9 cellular contexts compared by ENCODE assay signal in the genomic region with DNA sequence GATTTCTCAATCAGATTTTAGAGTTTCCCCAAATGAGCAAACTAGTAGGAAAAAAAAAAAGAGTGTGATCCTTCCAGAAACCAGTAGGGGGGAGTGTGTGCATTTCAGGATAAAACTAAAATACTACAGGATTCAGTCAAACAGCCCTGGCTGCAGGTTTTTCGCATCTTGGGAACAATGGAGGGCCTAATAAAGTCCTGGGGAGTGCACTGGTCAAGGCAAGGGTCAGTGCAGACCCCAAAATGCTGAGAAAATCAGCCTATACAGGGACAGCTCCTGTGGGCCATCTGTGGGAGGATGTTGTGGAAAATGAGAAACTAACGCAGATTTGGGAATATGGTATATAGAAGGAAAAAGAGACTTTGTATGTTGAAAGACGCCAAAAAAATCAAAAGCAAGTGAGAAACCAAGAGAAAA. TPM values are rescaled to one million over a fixed set of nuclear protein-coding genes. Genes with fewer than 3 reads are reported as not detected.
DNase-seq lines count a peak whose midpoint lies in the region; ATAC-seq and TF ChIP-seq lines count a peak whose summit lies in the region.
"Had no signal": no experiment of that assay in that cellular context is flagged by ENCODE, and none has a peak within 500 bp of the region (broad histone marks: within the 10 kb centered on the region; RNA-seq: fewer than 3 reads in every experiment).

No MANE protein-coding gene starts in this region.

- no peak for TF ChIP-seq POLR2A in esophagus squamous epithelium (IDR thresholded peaks at IDR 0.05)
- no peak for TF ChIP-seq POLR2A in vagina (IDR thresholded peaks at IDR 0.05)

- no peak overlapping the region for H3K4me3 ChIP-seq in PC-3 (ENCODE audit: low read length)
- H3K4me3 ChIP-seq in esophagus squamous epithelium = no peak overlapping the region
- no peak overlapping the region for H3K4me3 ChIP-seq in retinal pigment epithelial cell (ENCODE audit: low read length)
- no peak overlapping the region for H3K4me3 ChIP-seq in vagina
- H3K4me3 ChIP-seq: lung had no signal

- peak; percentile 65 for DNase-seq in HEK293T (ENCODE audit: extremely low spot score)
- DNase-seq in PC-3 = peak; percentile 60
- DNase-seq in esophagus squamous epithelium (lab: John Stamatoyannopoulos, UW) = no peak
- no peak for DNase-seq in retinal pigment epithelial cell (ENCODE audit: low read depth)
- DNase-seq in vagina (ENCODE audit: extremely low spot score in 2 of 2) = no peak

- H3K9me3 Mint-ChIP-seq in stimulated activated memory B cell treated with anti-CD40 and anti-IgM and Interleukin-4, amounts not matched to agents 10 μg/mL and 1 μg/mL and 100 μg/mL, for 72 hours = no peaks in the 10 kb centered on the region

- no peak overlapping the region for H3K9ac ChIP-seq in PC-3 (ENCODE audit: low read length)

- WGBS in esophagus squamous epithelium, 2 donors = 53 to 68% methylated on average over 3 of the region's 3 CpGs

- peak; percentile 87 for TF ChIP-seq CTCF in C4-2B (conservative IDR thresholded peaks at IDR 0.05)
- peak; percentile 68 for TF ChIP-seq CTCF in PC-3 (conservative IDR thresholded peaks at IDR 0.05; ENCODE audit: low read depth, low read length)
- TF ChIP-seq CTCF in esophagus squamous epithelium (IDR thresholded peaks at IDR 0.05) = peak in 5 of 6 experiments; percentile 13 to 56 (median 29)
- peak; percentile 75 for TF ChIP-seq CTCF in retinal pigment epithelial cell (conservative IDR thresholded peaks at IDR 0.05; ENCODE audit: low read depth, low read length)
- no peak for TF ChIP-seq CTCF in vagina (IDR thresholded peaks at IDR 0.05)

- POLR2A ChIA-PET in HEK293T (lab: Yijun Ruan, JAX) (no interaction called here), PC-3 (lab: Charles Lee; ENCODE audit: unreplicated experiment) (no interaction called here)

- no peaks in the 10 kb centered on the region for H3K4me1 Mint-ChIP-seq in stimulated activated memory B cell treated with anti-CD40 and anti-IgM and Interleukin-4, amounts not matched to agents 10 μg/mL and 1 μg/mL and 100 μg/mL, for 72 hours

- no peaks in the 10 kb centered on the region for H3F3A ChIP-seq in PC-3 (ENCODE audit: low read length, unreplicated experiment)

- H3K27ac ChIP-seq in C4-2B = no peak overlapping the region
- H3K27ac ChIP-seq in PC-3 (ENCODE audit: low read length) = no peak overlapping the region
- no peak overlapping the region for H3K27ac ChIP-seq in esophagus squamous epithelium
- no peak overlapping the region for H3K27ac ChIP-seq in vagina

- H3K27ac Mint-ChIP-seq in stimulated activated memory B cell treated with anti-CD40 and anti-IgM and Interleukin-4, amounts not matched to agents 10 μg/mL and 1 μg/mL and 100 μg/mL, for 72 hours = no peak overlapping the region

- ATAC-seq in PC-3 = no peak
- no peak for ATAC-seq in GM21381 (IDR thresholded peaks at IDR 0.05; ENCODE audit: unreplicated experiment)
- ATAC-seq in stimulated activated memory B cell treated with anti-CD40 and anti-IgM and Interleukin-4, amounts not matched to agents 10 μg/mL and 1 μg/mL and 100 μg/mL, for 72 hours = no peak

- H3K27me3 Mint-ChIP-seq in stimulated activated memory B cell treated with anti-CD40 and anti-IgM and Interleukin-4, amounts not matched to agents 10 μg/mL and 1 μg/mL and 100 μg/mL, for 72 hours = peaks cover 53% of the 10 kb centered on the region

- H3K4me1 ChIP-seq in PC-3 (ENCODE audit: insufficient read depth, low read length) (no peaks in the 10 kb centered on the region), esophagus squamous epithelium (no peaks in the 10 kb centered on the region), vagina (no peaks in the 10 kb centered on the region)

- CTCF ChIA-PET in HEK293T (lab: Yijun Ruan, JAX) = interaction anchor here (0.7 to 1.3 kb wide), 2 partner anchors 11 to 17 kb away, joined by 3 to 8 read pairs; no protein-coding TSS in a partner anchor
- CTCF ChIA-PET in PC-3 (lab: Charles Lee) = no interaction called here

- intact Hi-C loops in PC-3 (cut with micrococcal nuclease) (no loop called here), esophagus squamous epithelium (cut with DNase I) (no loop called here), vagina (cut with DNase I) (no loop called here)

- no peaks in the 10 kb centered on the region for H3K9me2 ChIP-seq in PC-3 (replicated peaks; ENCODE audit: low read length)

- H3K36me3 ChIP-seq in PC-3 (ENCODE audit: low read depth, low read length) (no peaks in the 10 kb centered on the region), esophagus squamous epithelium (no peaks in the 10 kb centered on the region), vagina (no peaks in the 10 kb centered on the region)

- H3K4me2 ChIP-seq in PC-3 (ENCODE audit: low read length) = no peak overlapping the region

- no peaks in the 10 kb centered on the region for H3K9me3 ChIP-seq in PC-3 (ENCODE audit: low read length)
- no peaks in the 10 kb centered on the region for H3K9me3 ChIP-seq in esophagus squamous epithelium
- H3K9me3 ChIP-seq in vagina = no peaks in the 10 kb centered on the region

- no peaks in the 10 kb centered on the region for H3K79me2 ChIP-seq in PC-3 (ENCODE audit: low read length)

- H3K27me3 ChIP-seq in PC-3 (ENCODE audit: low read length) (no peaks in the 10 kb centered on the region; the same call in 1 of the 2 replicates), esophagus squamous epithelium (peaks cover 0 to 20% (median 0%) of the 10 kb centered on the region in 4 donors), vagina (no peaks in the 10 kb centered on the region)

- no peak overlapping the region for H3K4me3 Mint-ChIP-seq in stimulated activated memory B cell treated with anti-CD40 and anti-IgM and Interleukin-4, amounts not matched to agents 10 μg/mL and 1 μg/mL and 100 μg/mL, for 72 hours

- BruUV-seq in PC-3 (replicated peaks; lab: Mats Ljungman, UMichigan) = no TSS peak

- no peaks in the 10 kb centered on the region for H3K36me3 Mint-ChIP-seq in stimulated activated memory B cell treated with anti-CD40 and anti-IgM and Interleukin-4, amounts not matched to agents 10 μg/mL and 1 μg/mL and 100 μg/mL, for 72 hours

- no peaks in the 10 kb centered on the region for H4K20me1 ChIP-seq in PC-3 (ENCODE audit: low read length)

- no peak overlapping the region for H2AFZ ChIP-seq in PC-3 (ENCODE audit: low read length)

TF ChIP-seq in HEK293T, 16 proteins besides CTCF, POLR2A, EP300 and RAD21:
- TF ChIP-seq ZNF384 (IDR thresholded peaks at IDR 0.05) = peak; percentile 68
- TF ChIP-seq TARDBP (IDR thresholded peaks at IDR 0.05) = no peak
TF ChIP-seq in HEK293T: peak in this region for 1.

RNA-seq across cellular contexts. Expression of a gene that starts 22.2 kb away (rescaled TPM):
- total RNA-seq in PC-3 (2014; rRNA removed) = 27.1 and 28.4 TPM in 2 replicates
- 10 to 100 TPM; 20.7 to 32.2 (median 23.2) TPM for total RNA-seq in esophagus squamous epithelium
- 52.3 TPM for total RNA-seq in vagina

RNA-seq across cellular contexts. Expression of a gene that starts 23.3 kb away (rescaled TPM):
- not detected in 2 replicates for total RNA-seq in PC-3 (2014; rRNA removed)
- total RNA-seq in esophagus squamous epithelium = not detected
- total RNA-seq in vagina = not detected

Comparison
In these comparisons a context has a peak if more than half of its experiments do, and no peak if none do; other contexts are left out.
1. CTCF ChIP-seq: peak in C4-2B (single experiment), PC-3 (single experiment), esophagus squamous epithelium (5 of 6) and retinal pigment epithelial cell (single experiment); none in vagina (0 of 3).
2. DNase-seq: peak in HEK293T (single experiment) and PC-3 (single experiment); none in esophagus squamous epithelium (single experiment), retinal pigment epithelial cell (single experiment) and vagina (0 of 2).